ENCODE assay signal across 8 cellular contexts in genomic region chr20:53652859-53653520, GRCh38. TPM values are rescaled to one million over a fixed set of nuclear protein-coding genes. Genes with fewer than 3 reads are reported as not detected.
DNase-seq lines count a peak whose midpoint lies in the region; ATAC-seq and TF ChIP-seq lines count a peak whose summit lies in the region.

No MANE protein-coding gene starts in this region.

- DNase-seq in CD4-positive, alpha-beta T cell = no peak
- DNase-seq in activated naive CD8-positive, alpha-beta T cell treated with anti-CD3 and anti-CD28 coated beads, Interleukin-2, amount 50 U/mL, for 24 hours = no peak
- DNase-seq in naive thymus-derived CD4-positive, alpha-beta T cell = no peak
- DNase-seq in LoVo (ENCODE audit: low spot score) = no peak
- no peak for DNase-seq in hepatic stellate cell (ENCODE audit: low spot score)
- no peak for DNase-seq in NCI-H1436 treated with DMSO at 0.1 percent for 48 hours (lab: John Stamatoyannopoulos, UW)
- DNase-seq in activated CD8-positive, alpha-beta memory T cell treated with anti-CD3 and anti-CD28 coated beads, Interleukin-2, amount 50 U/mL, for 4 hours = no peak

- POLR2A ChIA-PET in CD4-positive, alpha-beta T cell (lab: Charles Lee) = interaction anchor here (0.6 to 3.2 kb wide), 14 partner anchors 8 to 263 kb away, joined by 3 to 19 read pairs (median 4); partner anchors contain the start of gene ZNF217
- POLR2A ChIA-PET in naive thymus-derived CD4-positive, alpha-beta T cell (lab: Charles Lee) = interaction anchor here (0.7 to 11.1 kb wide), 15 partner anchors 8 to 215 kb away, joined by 3 to 125 read pairs (median 3); partner anchors contain the start of gene ZNF217

- H3K27me3 ChIP-seq in CD4-positive, alpha-beta T cell (ENCODE audit: control insufficient read depth, insufficient read depth, low read length) = no peaks in the 10 kb centered on the region
- H3K27me3 ChIP-seq in naive thymus-derived CD4-positive, alpha-beta T cell (ENCODE audit: control insufficient read depth in 2 of 2, insufficient read depth in 2 of 2, low read length in 2 of 2) = no peaks in the 10 kb centered on the region

- H3K27ac Mint-ChIP-seq in CD4-positive, alpha-beta T cell = peak overlapping the region; percentile 92
- peak overlapping the region; percentile 92 for H3K27ac Mint-ChIP-seq in activated naive CD8-positive, alpha-beta T cell treated with anti-CD3 and anti-CD28 coated beads, Interleukin-2, amount 50 U/mL, for 24 hours
- peak overlapping the region; percentile 88 to 97 (median 95) for H3K27ac Mint-ChIP-seq in naive thymus-derived CD4-positive, alpha-beta T cell

- H3K27ac ChIP-seq in CD4-positive, alpha-beta T cell (ENCODE audit: low read depth, low read length) = peak overlapping the region; percentile 48
- H3K27ac ChIP-seq in naive thymus-derived CD4-positive, alpha-beta T cell (ENCODE audit: low read depth, low read length) = peak overlapping the region; percentile 72

- CTCF ChIA-PET in CD4-positive, alpha-beta T cell (lab: Charles Lee) = interaction anchor here (0.6 to 0.9 kb wide), 2 partner anchors 10 to 469 kb away, joined by 3 to 5 read pairs; no protein-coding TSS in a partner anchor
- CTCF ChIA-PET in naive thymus-derived CD4-positive, alpha-beta T cell (lab: Charles Lee) = interaction anchor here (0.8 to 1.1 kb wide), 3 partner anchors 75 to 263 kb away, joined by 3 to 5 read pairs (median 4); no protein-coding TSS in a partner anchor

- H3K9me3 ChIP-seq in CD4-positive, alpha-beta T cell (ENCODE audit: control insufficient read depth, low read length) = no peaks in the 10 kb centered on the region
- H3K9me3 ChIP-seq in naive thymus-derived CD4-positive, alpha-beta T cell (ENCODE audit: control insufficient read depth in 2 of 3, low read length in 3 of 3) = no peaks in the 10 kb centered on the region

- H3K9me3 Mint-ChIP-seq in CD4-positive, alpha-beta T cell = no peaks in the 10 kb centered on the region
- H3K9me3 Mint-ChIP-seq in activated naive CD8-positive, alpha-beta T cell treated with anti-CD3 and anti-CD28 coated beads, Interleukin-2, amount 50 U/mL, for 24 hours = no peaks in the 10 kb centered on the region
- H3K9me3 Mint-ChIP-seq in naive thymus-derived CD4-positive, alpha-beta T cell = no peaks in the 10 kb centered on the region

- intact Hi-C loops in CD4-positive, alpha-beta T cell (cut with DNase I, micrococcal nuclease) = loop anchor here in 1 of 2 experiments (1.0 kb wide), 1 partner anchor 7 kb away; no protein-coding TSS in a partner anchor
- intact Hi-C loops in naive thymus-derived CD4-positive, alpha-beta T cell (cut with micrococcal nuclease) = loop anchor here (1.0 to 10.0 kb wide), 9 partner anchors 7 to 1248 kb away; no protein-coding TSS in a partner anchor

- no peak overlapping the region for H3K4me3 ChIP-seq in naive thymus-derived CD4-positive, alpha-beta T cell (ENCODE audit: low read length)

- peaks cover 21 to 32% of the 10 kb centered on the region in 2 donors for H3K4me1 ChIP-seq in naive thymus-derived CD4-positive, alpha-beta T cell (ENCODE audit: control insufficient read depth in 2 of 2, insufficient read depth in 2 of 2, low read length in 2 of 2)

- H3K36me3 Mint-ChIP-seq in CD4-positive, alpha-beta T cell (ENCODE audit: low read depth) = no peaks in the 10 kb centered on the region
- no peaks in the 10 kb centered on the region for H3K36me3 Mint-ChIP-seq in activated naive CD8-positive, alpha-beta T cell treated with anti-CD3 and anti-CD28 coated beads, Interleukin-2, amount 50 U/mL, for 24 hours (ENCODE audit: low read depth)
- no peaks in the 10 kb centered on the region for H3K36me3 Mint-ChIP-seq in naive thymus-derived CD4-positive, alpha-beta T cell

- H3K4me3 Mint-ChIP-seq in CD4-positive, alpha-beta T cell = peak overlapping the region; percentile 65
- H3K4me3 Mint-ChIP-seq in activated naive CD8-positive, alpha-beta T cell treated with anti-CD3 and anti-CD28 coated beads, Interleukin-2, amount 50 U/mL, for 24 hours = peak overlapping the region; percentile 63
- H3K4me3 Mint-ChIP-seq in naive thymus-derived CD4-positive, alpha-beta T cell = peak overlapping the region; percentile 30 to 86 (median 73)

- no peak for ATAC-seq in CD4-positive, alpha-beta T cell (ENCODE audit: poor library complexity)
- ATAC-seq in HG03064 (IDR thresholded peaks at IDR 0.05; ENCODE audit: low read depth, unreplicated experiment) = peak; percentile 14
- no peak for ATAC-seq in activated naive CD8-positive, alpha-beta T cell treated with anti-CD3 and anti-CD28 coated beads, Interleukin-2, amount 50 U/mL, for 24 hours
- ATAC-seq in naive thymus-derived CD4-positive, alpha-beta T cell = no peak

- H3K36me3 ChIP-seq in naive thymus-derived CD4-positive, alpha-beta T cell (ENCODE audit: control insufficient read depth in 2 of 3, insufficient read depth in 3 of 3, low read length in 3 of 3) = no peaks in the 10 kb centered on the region

- H3K4me1 Mint-ChIP-seq in CD4-positive, alpha-beta T cell (ENCODE audit: low read depth) = peaks cover 51% of the 10 kb centered on the region
- H3K4me1 Mint-ChIP-seq in activated naive CD8-positive, alpha-beta T cell treated with anti-CD3 and anti-CD28 coated beads, Interleukin-2, amount 50 U/mL, for 24 hours = peaks cover 54% of the 10 kb centered on the region
- H3K4me1 Mint-ChIP-seq in naive thymus-derived CD4-positive, alpha-beta T cell = peaks cover 28 to 57% (median 49%) of the 10 kb centered on the region in 7 donors

- no peaks in the 10 kb centered on the region for H3K27me3 Mint-ChIP-seq in CD4-positive, alpha-beta T cell
- no peaks in the 10 kb centered on the region for H3K27me3 Mint-ChIP-seq in activated naive CD8-positive, alpha-beta T cell treated with anti-CD3 and anti-CD28 coated beads, Interleukin-2, amount 50 U/mL, for 24 hours
- no peaks in the 10 kb centered on the region for H3K27me3 Mint-ChIP-seq in naive thymus-derived CD4-positive, alpha-beta T cell

- no peak for TF ChIP-seq CTCF in CD4-positive, alpha-beta T cell (IDR thresholded peaks at IDR 0.05)

RNA-seq across cellular contexts. Expression of gene ZNF217, which starts 59.4 kb away (rescaled TPM):
- total RNA-seq in CD4-positive, alpha-beta T cell = 10 to 100 TPM; 83.5 to 87.4 TPM
- total RNA-seq in naive thymus-derived CD4-positive, alpha-beta T cell = 100 to 1,000 TPM in 3 of 5 experiments, 10 to 100 TPM in 2; 72.6 to 104 (median 100) TPM
- polyA plus RNA-seq in naive thymus-derived CD4-positive, alpha-beta T cell = 10 to 100 TPM; 17.3 to 55.2 TPM
